In the genomic region with DNA sequence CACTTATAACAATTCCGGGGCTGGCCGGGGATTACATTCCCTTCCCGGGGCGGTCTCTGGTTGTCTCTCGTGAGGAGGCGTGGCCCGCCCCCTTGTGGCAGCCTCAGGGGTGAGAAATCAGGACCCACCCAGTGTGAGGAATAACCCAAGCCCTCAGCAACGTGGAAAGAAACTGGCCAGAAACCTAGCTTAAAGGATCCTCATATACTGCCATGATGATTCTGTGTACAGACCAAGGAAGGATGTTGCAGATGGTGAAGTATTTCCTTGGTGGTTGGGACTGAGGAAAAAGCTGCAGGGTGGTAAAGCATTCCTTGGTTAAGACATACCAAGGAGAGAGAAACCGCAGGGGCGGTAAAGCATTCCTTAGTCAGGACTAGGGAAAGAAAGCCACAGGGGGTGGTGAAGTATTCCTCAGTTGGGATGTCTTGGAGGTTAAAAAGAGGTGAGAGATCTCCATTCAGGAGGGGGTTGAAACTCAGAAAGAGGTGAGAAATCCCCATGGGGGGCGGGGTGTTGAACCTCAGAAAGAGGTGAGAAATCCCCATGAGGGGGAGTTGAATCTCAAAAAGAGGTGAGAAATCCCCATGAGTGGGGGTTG, we compare ENCODE assay signal across 9 cellular contexts.
DNase-seq lines count a peak whose midpoint lies in the region; ATAC-seq and TF ChIP-seq lines count a peak whose summit lies in the region.
"Had no signal": no experiment of that assay in that cellular context is flagged by ENCODE, and none has a peak within 500 bp of the region (broad histone marks: within the 10 kb centered on the region; RNA-seq: fewer than 3 reads in every experiment).

No MANE protein-coding gene starts in this region.

- H3K4me3 ChIP-seq in BJ (ENCODE audit: low read depth, low read length) (no peak overlapping the region), H7 (ENCODE audit: insufficient read depth, low read depth, low read length) (no peak overlapping the region), astrocyte of the spinal cord (ENCODE audit: low read depth, low read length) (no peak overlapping the region), foreskin fibroblast (ENCODE audit: low read depth in 1 of 2, low read length in 2 of 2) (no peak overlapping the region)

- H3K36me3 ChIP-seq in BJ (ENCODE audit: control insufficient read depth, insufficient read depth, low read length): no peaks in the 10 kb centered on the region
- H3K36me3 ChIP-seq in H7 (replicated peaks; ENCODE audit: control insufficient read depth, insufficient read depth, low read length): no peaks in the 10 kb centered on the region

- H3K27me3 ChIP-seq in BJ (ENCODE audit: control insufficient read depth, insufficient read depth, low read length) (no peaks in the 10 kb centered on the region), H7 (ENCODE audit: control insufficient read depth, insufficient read depth, low read length) (no peaks in the 10 kb centered on the region)

- CTCF ChIA-PET in BJ (lab: Yijun Ruan, JAX): interaction anchor here (0.7 kb wide), 1 partner anchor 128 kb away, joined by 3 read pairs; no protein-coding TSS in a partner anchor

- DNase-seq in BJ (ENCODE audit: low read depth) (no peak), H7 (peak; percentile 10), astrocyte of the spinal cord (ENCODE audit: low read depth, low spot score) (peak; percentile 90), myocyte (ENCODE audit: low read depth) (peak; percentile 61), DMS53 treated with DMSO at 0.1 percent for 48 hours (lab: John Stamatoyannopoulos, UW; ENCODE audit: unreplicated experiment) (no peak), foreskin fibroblast (no peak)
- DNase-seq: NCI-H1436 had no signal

- no peak for ATAC-seq in GM21786 (IDR thresholded peaks at IDR 0.05; ENCODE audit: unreplicated experiment)
- no peak for ATAC-seq in HG03045 (IDR thresholded peaks at IDR 0.05; ENCODE audit: unreplicated experiment)

- TF ChIP-seq CTCF in BJ (IDR thresholded peaks at IDR 0.05; ENCODE audit: insufficient read depth, low read depth, low read length) (peak; percentile 17; the same call in 1 of the 2 replicates), astrocyte of the spinal cord (IDR thresholded peaks at IDR 0.05; ENCODE audit: low read depth, low read length) (peak; percentile 45), foreskin fibroblast (IDR thresholded peaks at IDR 0.05; ENCODE audit: low read depth, low read length) (no peak)

- POLR2A ChIA-PET in BJ (lab: Charles Lee): no interaction called here

- in situ Hi-C loops in astrocyte of the spinal cord (cut with HindIII; ENCODE audit: low sequenced_read_pairs): no loop called here

Comparison
In these comparisons a context has a peak if more than half of its experiments do, and no peak if none do; other contexts are left out.
1. DNase-seq: peak in H7 (single experiment), astrocyte of the spinal cord (single experiment) and myocyte (single experiment); none in BJ (single experiment), DMS53 treated with DMSO at 0.1 percent for 48 hours (single experiment) and foreskin fibroblast (0 of 2).